10 cellular contexts compared by ENCODE assay signal in the genomic region with DNA sequence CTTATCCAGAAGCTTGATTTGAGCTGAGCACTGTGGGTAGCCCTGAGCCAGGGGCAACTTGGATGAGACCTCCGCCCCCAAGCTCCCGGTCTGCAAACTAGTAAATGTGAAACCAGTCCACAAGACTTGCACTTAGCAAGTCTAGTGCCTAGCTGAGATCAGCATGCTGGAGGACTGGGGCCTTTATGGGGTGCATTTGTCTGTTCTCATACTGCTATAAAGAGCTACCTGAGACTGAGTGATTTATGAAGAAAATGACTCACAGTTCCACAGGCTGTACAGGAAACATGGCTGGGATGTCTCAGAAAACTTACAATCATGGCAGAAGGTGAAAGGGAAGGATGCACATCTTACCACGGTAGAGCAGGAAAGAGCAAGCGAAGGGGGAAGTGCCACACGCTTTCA. TPM values are rescaled to one million over a fixed set of nuclear protein-coding genes. Genes with fewer than 3 reads are reported as not detected.
DNase-seq lines count a peak whose midpoint lies in the region; ATAC-seq lines count a peak whose summit lies in the region.
"Had no signal": no experiment of that assay in that cellular context is flagged by ENCODE, and none has a peak within 500 bp of the region (broad histone marks: within the 10 kb centered on the region; RNA-seq: fewer than 3 reads in every experiment).

No MANE protein-coding gene starts in this region.

- H3K4me3 Mint-ChIP-seq in activated naive CD8-positive, alpha-beta T cell treated with anti-CD3 and anti-CD28 coated beads for 36 hours = no peak overlapping the region
- H3K4me3 Mint-ChIP-seq: GM23338 had no signal

- H3K27me3 Mint-ChIP-seq in activated naive CD8-positive, alpha-beta T cell treated with anti-CD3 and anti-CD28 coated beads for 36 hours = no peaks in the 10 kb centered on the region

- H3K36me3 Mint-ChIP-seq in activated naive CD8-positive, alpha-beta T cell treated with anti-CD3 and anti-CD28 coated beads for 36 hours = no peaks in the 10 kb centered on the region

- H3K27ac Mint-ChIP-seq in activated naive CD8-positive, alpha-beta T cell treated with anti-CD3 and anti-CD28 coated beads for 36 hours = no peak overlapping the region
- H3K27ac Mint-ChIP-seq: GM23338 had no signal

- ATAC-seq in GM19351 (IDR thresholded peaks at IDR 0.05; ENCODE audit: unreplicated experiment) (peak; percentile 79), HG02885 (IDR thresholded peaks at IDR 0.05; ENCODE audit: poor library complexity, unreplicated experiment) (peak; percentile 86)
- ATAC-seq: GM23338 had no signal

- DNase-seq in activated naive CD8-positive, alpha-beta T cell treated with anti-CD3 and anti-CD28 coated beads for 36 hours = peak; percentile 7
- peak; percentile 13 for DNase-seq in stimulated activated CD4-positive, alpha-beta T cell treated with anti-CD3 and anti-CD28 coated beads, Interleukin-4, amount 100 ng/mL, for 1 hour
- DNase-seq in NCI-H1105 treated with DMSO at 0.1 percent for 48 hours (lab: John Stamatoyannopoulos, UW) (no peak), GOT3 (lab: John Stamatoyannopoulos, UW) (no peak)
- DNase-seq in activated effector memory CD4-positive, alpha-beta T cell treated with anti-CD3 and anti-CD28 coated beads, Interleukin-2, amount 50 U/mL, for 16 hours = no peak
- DNase-seq: DMS79 treated with DMSO at 0.1 percent for 48 hours, NCI-H524 had no signal

- peaks cover 5% of the 10 kb centered on the region for H3K4me1 Mint-ChIP-seq in activated naive CD8-positive, alpha-beta T cell treated with anti-CD3 and anti-CD28 coated beads for 36 hours

- peaks cover 2% of the 10 kb centered on the region for H3K9me3 Mint-ChIP-seq in activated naive CD8-positive, alpha-beta T cell treated with anti-CD3 and anti-CD28 coated beads for 36 hours
- H3K9me3 Mint-ChIP-seq: GM23338 had no signal

RNA-seq across cellular contexts. Expression of a gene that starts 42.1 kb away (rescaled TPM):
- 10 to 100 TPM; 16.5 to 18.1 TPM for total RNA-seq in activated naive CD8-positive, alpha-beta T cell treated with anti-CD3 and anti-CD28 coated beads for 36 hours
- total RNA-seq: GM23338 had no signal

Comparison
In these comparisons a context has a peak if more than half of its experiments do, and no peak if none do; other contexts are left out.
1. DNase-seq: peak in activated naive CD8-positive, alpha-beta T cell treated with anti-CD3 and anti-CD28 coated beads for 36 hours (single experiment) and stimulated activated CD4-positive, alpha-beta T cell treated with anti-CD3 and anti-CD28 coated beads, Interleukin-4, amount 100 ng/mL, for 1 hour (single experiment); none in NCI-H1105 treated with DMSO at 0.1 percent for 48 hours (single experiment), activated effector memory CD4-positive, alpha-beta T cell treated with anti-CD3 and anti-CD28 coated beads, Interleukin-2, amount 50 U/mL, for 16 hours (single experiment) and GOT3 (single experiment).